In the genomic region with DNA sequence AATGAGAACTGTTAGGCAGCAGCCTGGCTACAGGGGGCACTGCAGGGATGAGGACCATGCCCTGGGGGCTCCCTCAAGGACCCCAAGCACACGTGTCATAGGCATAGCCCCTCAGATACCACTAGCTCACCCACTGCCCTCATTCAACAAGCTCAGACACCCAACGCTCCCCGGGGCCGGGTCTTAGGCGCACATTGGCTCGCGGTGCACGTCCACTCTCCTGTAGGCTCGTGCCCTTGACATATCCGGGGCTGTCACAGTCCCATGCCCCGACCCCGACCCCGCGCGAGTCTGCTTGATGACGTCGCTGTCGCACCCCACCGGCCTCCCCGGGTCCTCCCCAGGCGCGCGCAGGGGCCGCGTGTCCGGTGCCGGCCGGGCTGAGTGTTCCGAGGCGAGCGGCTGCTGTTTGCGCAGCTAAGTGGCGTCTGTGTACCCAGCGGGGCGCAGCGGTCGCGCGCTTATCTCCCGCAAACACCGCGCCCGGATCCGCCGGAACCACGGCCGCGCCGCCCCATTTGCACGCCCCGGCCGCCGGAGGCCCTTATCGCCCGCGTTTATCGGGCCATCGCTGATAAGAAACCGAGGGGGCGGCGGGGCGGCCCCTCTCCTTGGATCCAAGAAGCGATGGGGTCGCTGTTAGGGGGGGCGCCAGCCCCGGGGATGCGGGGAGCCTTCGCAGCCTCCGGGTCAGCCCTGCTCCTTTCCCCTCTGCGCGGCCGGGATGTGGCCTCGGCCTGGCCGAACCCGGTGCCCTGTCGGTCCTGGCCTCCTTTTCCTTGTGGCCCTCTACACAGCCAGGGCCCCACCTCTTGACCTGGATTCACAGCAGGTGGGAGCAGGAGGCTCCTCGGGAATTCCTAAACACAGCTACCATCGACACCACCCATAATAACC, we compare ENCODE assay signal across 7 cellular contexts. TPM values are rescaled to one million over a fixed set of nuclear protein-coding genes. Genes with fewer than 3 reads are reported as not detected.
A peak's percentile ranks its signal among the peaks of the same experiment; 100 is the strongest.
DNase-seq lines count a peak whose midpoint lies in the region; ATAC-seq and TF ChIP-seq lines count a peak whose summit lies in the region.

No MANE protein-coding gene starts in this region.

- H3K9me3 Mint-ChIP-seq in T-cell: no peaks in the 10 kb centered on the region

- no peak for TF ChIP-seq POLR2A in heart left ventricle (IDR thresholded peaks at IDR 0.05)

- intact Hi-C loops in heart left ventricle (cut with DNase I): no loop called here
- intact Hi-C loops in sciatic nerve (cut with DNase I): no loop called here

- peak overlapping the region; percentile 31 to 39 (median 32) for H3K4me3 Mint-ChIP-seq in T-cell

- no peaks in the 10 kb centered on the region for H3K9me3 ChIP-seq in heart left ventricle

- no peak overlapping the region for H3K27ac Mint-ChIP-seq in T-cell

- no peaks in the 10 kb centered on the region for H3K36me3 Mint-ChIP-seq in T-cell

- DNase-seq in T-cell: peak in 1 of 34 experiments; percentile 16
- peak in 4 of 5 donors; percentile 21 to 63 (median 30) for DNase-seq in heart left ventricle
- DNase-seq in sciatic nerve (ENCODE audit: low spot score): no peak
- DNase-seq in DMS79 treated with DMSO at 0.1 percent for 48 hours (lab: John Stamatoyannopoulos, UW): no peak
- DNase-seq in activated CD4-positive, CD25-positive, alpha-beta regulatory T cell (lab: John Stamatoyannopoulos, UW): no peak

- H3K36me3 ChIP-seq in heart left ventricle: no peaks in the 10 kb centered on the region

- CTCF ChIA-PET in T-cell (lab: Charles Lee): no interaction called here

- peaks cover 0 to 8% (median 0%) of the 10 kb centered on the region in 3 donors for H3K4me1 Mint-ChIP-seq in T-cell

- H3K27ac ChIP-seq in heart left ventricle: peak overlapping the region in 2 of 12 donors; percentile 3 to 5

- H3K4me1 ChIP-seq in heart left ventricle: peaks cover 0 to 23% (median 8%) of the 10 kb centered on the region in 12 donors

- no peak overlapping the region for H3K4me3 ChIP-seq in GM12875 (ENCODE audit: low read depth, low read length)
- H3K4me3 ChIP-seq in heart left ventricle: peak overlapping the region; percentile 20 to 62 (median 48)

- peaks cover 30 to 69% of the 10 kb centered on the region in 2 donors for H3K27me3 Mint-ChIP-seq in T-cell

- TF ChIP-seq CTCF in GM12875 (IDR thresholded peaks at IDR 0.05; ENCODE audit: borderline replicate concordance, insufficient read depth, low read depth, low read length) (0 out of 2 replicates have a peak, but pooled peaks have one; percentile 15), heart left ventricle (IDR thresholded peaks at IDR 0.05) (peak in 5 of 12 donors; percentile 13 to 30 (median 27))

- ATAC-seq in T-cell (replicated peaks in 1 of 4) (peak; percentile 35 to 67 (median 42)), heart left ventricle (peak in 3 of 4 donors; percentile 41 to 69 (median 53)), sciatic nerve (peak; percentile 39), HG02759 (IDR thresholded peaks at IDR 0.05; ENCODE audit: unreplicated experiment) (no peak)

- POLR2A ChIA-PET in T-cell (lab: Charles Lee): interaction anchor here in 1 of 2 donors (0.7 kb wide), 1 partner anchor 59 kb away, joined by 3 read pairs; no protein-coding TSS in a partner anchor

- peaks cover 0 to 63% (median 9%) of the 10 kb centered on the region in 9 donors for H3K27me3 ChIP-seq in heart left ventricle

- WGBS in heart left ventricle, 4 donors: 3 to 11% (median 7%) methylated on average over 38 to 78 of the region's 78 CpGs

RNA-seq across cellular contexts. Expression of gene NAGS, which starts 20.7 kb away (rescaled TPM):
- total RNA-seq in T-cell (1 to 10 TPM in 4 of 5 donors, under 1 TPM in 1; 0.35 to 2.4 (median 1.8) TPM), heart left ventricle (1 to 10 TPM in 3 of 9 donors, under 1 TPM in 6; 0.20 to 1.2 (median 0.37) TPM), sciatic nerve (0.58 TPM)
- 1 to 10 TPM in 1 of 2 donors, under 1 TPM in 1; 0.57 to 1.2 TPM for polyA plus RNA-seq in heart left ventricle

RNA-seq across cellular contexts. Expression of gene PYY, which starts 30.0 kb away (rescaled TPM):
- not detected for total RNA-seq in T-cell
- not detected for total RNA-seq in heart left ventricle
- polyA plus RNA-seq in heart left ventricle: not detected
- not detected for total RNA-seq in sciatic nerve

RNA-seq across cellular contexts. Expression of gene TMEM101, which starts 31.0 kb away (rescaled TPM):
- 10 to 100 TPM; 13.4 to 32.4 (median 26.6) TPM for total RNA-seq in T-cell
- 10 to 100 TPM; 13.4 to 22.1 (median 19.3) TPM for total RNA-seq in heart left ventricle
- 10 to 100 TPM; 16.7 to 31.1 TPM for polyA plus RNA-seq in heart left ventricle
- 17.7 TPM for total RNA-seq in sciatic nerve

RNA-seq across cellular contexts. Expression of gene PPY, which starts 41.5 kb away (rescaled TPM):
- total RNA-seq in T-cell: not detected
- total RNA-seq in heart left ventricle: not detected
- polyA plus RNA-seq in heart left ventricle: not detected
- not detected for total RNA-seq in sciatic nerve

Comparison
In these comparisons a context has a peak if more than half of its experiments do, and no peak if none do; other contexts are left out.
1. DNase-seq: peak in heart left ventricle (4 of 5); none in sciatic nerve (single experiment), DMS79 treated with DMSO at 0.1 percent for 48 hours (single experiment) and activated CD4-positive, CD25-positive, alpha-beta regulatory T cell (0 of 4).